Comparison of ENCODE assay signal across 16 cellular contexts in genomic region chr14:24840204-24840893, GRCh38.
DNase-seq lines count a peak whose midpoint lies in the region; ATAC-seq and TF ChIP-seq lines count a peak whose summit lies in the region.
"Had no signal": no experiment of that assay in that cellular context is flagged by ENCODE, and none has a peak within 500 bp of the region (broad histone marks: within the 10 kb centered on the region; RNA-seq: fewer than 3 reads in every experiment).

No MANE protein-coding gene starts in this region.

- no peak for TF ChIP-seq POLR2A in prostate gland (IDR thresholded peaks at IDR 0.05)

- intact Hi-C loops in prostate gland (cut with DNase I) = no loop called here
- intact Hi-C loops in CD8-positive, alpha-beta T cell (cut with DNase I, micrococcal nuclease) = no loop called here

- no peaks in the 10 kb centered on the region for H3K9me3 Mint-ChIP-seq in CD8-positive, alpha-beta T cell
- H3K9me3 Mint-ChIP-seq: activated naive CD8-positive, alpha-beta T cell treated with anti-CD3 and anti-CD28 coated beads, Interleukin-2, amount 50 U/mL, for 24 hours; central memory CD8-positive, alpha-beta T cell; naive B cell had no signal

- H4K20me1 ChIP-seq in hepatocyte (ENCODE audit: insufficient read depth, poor library complexity, severe bottlenecking) = no peaks in the 10 kb centered on the region

- H3K4me1 ChIP-seq in hepatocyte (ENCODE audit: insufficient read depth) (peaks cover 27% of the 10 kb centered on the region), prostate gland (replicated peaks) (no peaks in the 10 kb centered on the region)
- H3K4me1 ChIP-seq in CD8-positive, alpha-beta T cell (ENCODE audit: insufficient read depth, low read length) = no peaks in the 10 kb centered on the region
- H3K4me1 ChIP-seq: spleen had no signal

- no peaks in the 10 kb centered on the region for H3K4me1 Mint-ChIP-seq in CD8-positive, alpha-beta T cell (ENCODE audit: low read depth)
- H3K4me1 Mint-ChIP-seq: activated naive CD8-positive, alpha-beta T cell treated with anti-CD3 and anti-CD28 coated beads, Interleukin-2, amount 50 U/mL, for 24 hours; central memory CD8-positive, alpha-beta T cell; naive B cell had no signal

- no peak overlapping the region for H3K27ac Mint-ChIP-seq in CD8-positive, alpha-beta T cell
- H3K27ac Mint-ChIP-seq: activated naive CD8-positive, alpha-beta T cell treated with anti-CD3 and anti-CD28 coated beads, Interleukin-2, amount 50 U/mL, for 24 hours; naive B cell had no signal

- H3K27ac ChIP-seq in hepatocyte (peak overlapping the region; percentile 75), prostate gland (peak overlapping the region in 1 of 2 donors; percentile 18)
- no peak overlapping the region for H3K27ac ChIP-seq in CD8-positive, alpha-beta T cell (ENCODE audit: low read depth, low read length)
- H3K27ac ChIP-seq: spleen had no signal

- H3K27me3 Mint-ChIP-seq in CD8-positive, alpha-beta T cell (ENCODE audit: low read depth) = peaks cover 8% of the 10 kb centered on the region

- H3K9me3 ChIP-seq in hepatocyte (ENCODE audit: low read depth) (no peaks in the 10 kb centered on the region), prostate gland (no peaks in the 10 kb centered on the region)
- H3K9me3 ChIP-seq in CD8-positive, alpha-beta T cell (ENCODE audit: low read length) = no peaks in the 10 kb centered on the region
- H3K9me3 ChIP-seq: spleen had no signal

- 65% methylated on average over 2 of the region's 2 CpGs for WGBS in hepatocyte (ENCODE audit: low lambda C conversion rate, missing lambda C conversion rate)
- 71% methylated on average over 2 of the region's 2 CpGs for WGBS in prostate gland

- no peak overlapping the region for H2AFZ ChIP-seq in hepatocyte

- ATAC-seq in GM19397 (IDR thresholded peaks at IDR 0.05; ENCODE audit: unreplicated experiment) = no peak
- no peak for ATAC-seq in CD8-positive, alpha-beta T cell
- ATAC-seq: activated naive CD8-positive, alpha-beta T cell treated with anti-CD3 and anti-CD28 coated beads, Interleukin-2, amount 50 U/mL, for 24 hours had no signal

- no peak overlapping the region for H3K4me3 ChIP-seq in hepatocyte
- no peak overlapping the region for H3K4me3 ChIP-seq in prostate gland
- no peak overlapping the region for H3K4me3 ChIP-seq in CD8-positive, alpha-beta T cell (ENCODE audit: low read depth, low read length)
- H3K4me3 ChIP-seq: spleen had no signal

- no peak overlapping the region for H3K4me3 Mint-ChIP-seq in CD8-positive, alpha-beta T cell
- H3K4me3 Mint-ChIP-seq: activated naive CD8-positive, alpha-beta T cell treated with anti-CD3 and anti-CD28 coated beads, Interleukin-2, amount 50 U/mL, for 24 hours; central memory CD8-positive, alpha-beta T cell; naive B cell had no signal

- POLR2A ChIA-PET in CD8-positive, alpha-beta T cell (lab: Charles Lee) = no interaction called here

- DNase-seq in GM03348 (ENCODE audit: low spot score) (peak; percentile 16), RPMI7951 (ENCODE audit: low read depth) (peak; percentile 42), hepatocyte (ENCODE audit: low spot score) (no peak), renal cortical epithelial cell (ENCODE audit: low read depth) (peak; percentile 48), prostate gland (ENCODE audit: low spot score) (no peak), cortex of kidney (lab: John Stamatoyannopoulos, UW) (no peak)
- no peak for DNase-seq in CD8-positive, alpha-beta T cell
- DNase-seq: activated CD4-positive, CD25-positive, alpha-beta regulatory T cell; activated naive CD8-positive, alpha-beta T cell treated with anti-CD3 and anti-CD28 coated beads, Interleukin-2, amount 50 U/mL, for 24 hours; AML-193; naive B cell; NCI-H1436 treated with DMSO at 0.1 percent for 48 hours; spleen; T-helper 1 cell had no signal

- H3K4me2 ChIP-seq in hepatocyte = peak overlapping the region; percentile 15

- no peaks in the 10 kb centered on the region for H3K79me2 ChIP-seq in hepatocyte

- CTCF ChIA-PET in CD8-positive, alpha-beta T cell (lab: Charles Lee) = no interaction called here

- H3K27me3 ChIP-seq in hepatocyte (no peaks in the 10 kb centered on the region), prostate gland (replicated peaks; ENCODE audit: insufficient read depth) (no peaks in the 10 kb centered on the region)
- H3K27me3 ChIP-seq in CD8-positive, alpha-beta T cell (ENCODE audit: insufficient read depth, low read length) = no peaks in the 10 kb centered on the region
- H3K27me3 ChIP-seq: spleen had no signal

- H3K36me3 Mint-ChIP-seq in CD8-positive, alpha-beta T cell = no peaks in the 10 kb centered on the region
- H3K36me3 Mint-ChIP-seq: naive B cell had no signal

- TF ChIP-seq CTCF in hepatocyte (IDR thresholded peaks at IDR 0.05; ENCODE audit: poor library complexity) (no peak), prostate gland (IDR thresholded peaks at IDR 0.05) (no peak)
- no peak for TF ChIP-seq CTCF in CD8-positive, alpha-beta T cell (IDR thresholded peaks at IDR 0.05)

- H3K9me2 ChIP-seq in hepatocyte (replicated peaks; ENCODE audit: insufficient read depth) = no peaks in the 10 kb centered on the region

- H3K36me3 ChIP-seq in hepatocyte (replicated peaks; ENCODE audit: insufficient read depth, low read depth) (no peaks in the 10 kb centered on the region), prostate gland (no peaks in the 10 kb centered on the region)
- no peaks in the 10 kb centered on the region for H3K36me3 ChIP-seq in CD8-positive, alpha-beta T cell (ENCODE audit: insufficient read depth, low read length)
- H3K36me3 ChIP-seq: spleen had no signal

Comparison
In these comparisons a context has a peak if more than half of its experiments do, and no peak if none do; other contexts are left out.
1. DNase-seq: peak in GM03348 (single experiment), RPMI7951 (single experiment) and renal cortical epithelial cell (single experiment); none in hepatocyte (single experiment), prostate gland (single experiment), cortex of kidney (single experiment) and CD8-positive, alpha-beta T cell (0 of 7).